ENCODE assay signal across 17 cellular contexts in genomic region chr5:169746147-169746694, GRCh38.
A peak's percentile ranks its signal among the peaks of the same experiment; 100 is the strongest.
DNase-seq lines count a peak whose midpoint lies in the region; ATAC-seq and TF ChIP-seq lines count a peak whose summit lies in the region.
"Had no signal": no experiment of that assay in that cellular context is flagged by ENCODE, and none has a peak within 500 bp of the region (broad histone marks: within the 10 kb centered on the region; RNA-seq: fewer than 3 reads in every experiment).

No MANE protein-coding gene starts in this region.

- no peak for DNase-seq in activated CD4-positive, alpha-beta T cell treated with anti-CD3 and anti-CD28 coated beads, Interleukin-2, amount 10 ng/mL, durations not matched to agents 24 days and 14 days
- DNase-seq in activated CD4-positive, alpha-beta T cell treated with anti-CD3 and anti-CD28 coated beads for 48 hours = no peak
- DNase-seq in smooth muscle cell (lab: John Stamatoyannopoulos, UW; ENCODE audit: unreplicated experiment) (no peak), trophoblast cell (no peak), 8988T (no peak)
- DNase-seq: aorta; effector CD8-positive, alpha-beta T cell; left cardiac atrium; naive thymus-derived CD4-positive, alpha-beta T cell; NCI-H2171; Peyer's patch; right lobe of liver had no signal

- no peak overlapping the region for H3K14ac ChIP-seq in trophoblast cell (ENCODE audit: low read length)

- H4K8ac ChIP-seq in trophoblast cell (ENCODE audit: low read depth, low read length) = no peak overlapping the region

- WGBS in smooth muscle cell (ENCODE audit: low lambda C conversion rate) = 48% methylated on average over 5 of the region's 5 CpGs
- no CpG with 5 or more reads among the region's 5 CpGs for WGBS in trophoblast cell (ENCODE audit: extremely low coverage, insufficient coverage, insufficient read length)

- H2BK120ac ChIP-seq in trophoblast cell (ENCODE audit: insufficient read depth, low read length, poor library complexity) = no peak overlapping the region

- no peak overlapping the region for H2BK5ac ChIP-seq in trophoblast cell (ENCODE audit: low read depth, low read length, poor library complexity)

- H3K27ac ChIP-seq in smooth muscle cell (ENCODE audit: low read depth) = peak overlapping the region; percentile 74
- H3K27ac ChIP-seq in trophoblast cell (ENCODE audit: low read depth, low read length) = no peak overlapping the region
- H3K27ac ChIP-seq: A549, Peyer's patch, right lobe of liver, thoracic aorta had no signal

- peak; percentile 52 for ATAC-seq in HG02642 (IDR thresholded peaks at IDR 0.05; ENCODE audit: poor library complexity, unreplicated experiment)
- peak; percentile 74 for ATAC-seq in activated T-helper 17 cell treated with anti-CD3 and anti-CD28 coated beads, Interleukin-2, amount 50 U/mL, for 72 hours (replicated peaks)
- ATAC-seq in HG02678 (IDR thresholded peaks at IDR 0.05; ENCODE audit: unreplicated experiment) = no peak
- ATAC-seq: A549; naive thymus-derived CD4-positive, alpha-beta T cell; right lobe of liver had no signal

- TF ChIP-seq CTCF in smooth muscle cell (IDR thresholded peaks at IDR 0.05; ENCODE audit: borderline replicate concordance, insufficient read depth, poor library complexity, severe bottlenecking) = no peak

- H3K27me3 ChIP-seq in smooth muscle cell (ENCODE audit: low read depth) (peaks cover 4% of the 10 kb centered on the region), trophoblast cell (ENCODE audit: insufficient read depth, low read length) (no peaks in the 10 kb centered on the region)
- H3K27me3 ChIP-seq: Peyer's patch, right lobe of liver had no signal

- H3F3A ChIP-seq in smooth muscle cell (ENCODE audit: low read depth) = peaks cover 5% of the 10 kb centered on the region

- intact Hi-C loops in activated CD4-positive, alpha-beta T cell treated with anti-CD3 and anti-CD28 coated beads, Interleukin-2, amount 10 ng/mL, durations not matched to agents 24 days and 14 days (cut with micrococcal nuclease) = no loop called here

- H3K4me1 Mint-ChIP-seq in activated CD4-positive, alpha-beta T cell treated with anti-CD3 and anti-CD28 coated beads, Interleukin-2, amount 10 ng/mL, durations not matched to agents 24 days and 14 days = peaks cover 18% of the 10 kb centered on the region
- peaks cover 23% of the 10 kb centered on the region for H3K4me1 Mint-ChIP-seq in activated T-helper 17 cell treated with anti-CD3 and anti-CD28 coated beads, Interleukin-2, amount 50 U/mL, for 72 hours

- H3K9me3 ChIP-seq in smooth muscle cell (replicated peaks; ENCODE audit: low read depth) (no peaks in the 10 kb centered on the region), trophoblast cell (ENCODE audit: insufficient read depth, low read depth, low read length) (no peaks in the 10 kb centered on the region)
- H3K9me3 ChIP-seq: A549, Peyer's patch, right lobe of liver, thoracic aorta had no signal

- H3K27ac Mint-ChIP-seq in activated CD4-positive, alpha-beta T cell treated with anti-CD3 and anti-CD28 coated beads, Interleukin-2, amount 10 ng/mL, durations not matched to agents 24 days and 14 days = peak overlapping the region; percentile 74
- peak overlapping the region; percentile 78 for H3K27ac Mint-ChIP-seq in activated T-helper 17 cell treated with anti-CD3 and anti-CD28 coated beads, Interleukin-2, amount 50 U/mL, for 72 hours

- no peaks in the 10 kb centered on the region for H3K9me3 Mint-ChIP-seq in activated CD4-positive, alpha-beta T cell treated with anti-CD3 and anti-CD28 coated beads, Interleukin-2, amount 10 ng/mL, durations not matched to agents 24 days and 14 days
- H3K9me3 Mint-ChIP-seq in activated T-helper 17 cell treated with anti-CD3 and anti-CD28 coated beads, Interleukin-2, amount 50 U/mL, for 72 hours = no peaks in the 10 kb centered on the region

- H3K79me2 ChIP-seq in smooth muscle cell (ENCODE audit: low read depth) (no peaks in the 10 kb centered on the region), trophoblast cell (ENCODE audit: control insufficient read depth, insufficient read depth, low read length, poor library complexity) (no peaks in the 10 kb centered on the region)

- H3K36me3 ChIP-seq in smooth muscle cell (ENCODE audit: low read depth) = no peaks in the 10 kb centered on the region
- no peaks in the 10 kb centered on the region for H3K36me3 ChIP-seq in trophoblast cell (ENCODE audit: control insufficient read depth in 1 of 2, insufficient read depth in 2 of 2, low read length in 2 of 2)
- H3K36me3 ChIP-seq: Peyer's patch, right lobe of liver, thoracic aorta had no signal

- H3K4me2 ChIP-seq in smooth muscle cell (peak overlapping the region; percentile 47), trophoblast cell (ENCODE audit: low read length) (no peak overlapping the region)
- H3K4me2 ChIP-seq: A549 had no signal

- H3K4me1 ChIP-seq in smooth muscle cell (ENCODE audit: low read depth) (no peaks in the 10 kb centered on the region), trophoblast cell (ENCODE audit: control insufficient read depth in 1 of 2, insufficient read depth in 2 of 2, low read length in 2 of 2) (no peaks in the 10 kb centered on the region)
- H3K4me1 ChIP-seq: A549, Peyer's patch, right lobe of liver had no signal

- no peak overlapping the region for H4K91ac ChIP-seq in trophoblast cell (ENCODE audit: low read depth, low read length)

- no peak overlapping the region for H4K12ac ChIP-seq in trophoblast cell (ENCODE audit: low read depth, low read length)

- no peaks in the 10 kb centered on the region for H4K20me1 ChIP-seq in smooth muscle cell (ENCODE audit: low read depth)

- H3K9ac ChIP-seq in smooth muscle cell (ENCODE audit: low read depth) (peak overlapping the region; percentile 52), trophoblast cell (ENCODE audit: low read length) (no peak overlapping the region)

- no peaks in the 10 kb centered on the region for H3K79me1 ChIP-seq in trophoblast cell (ENCODE audit: low read length)

- no peak overlapping the region for H3K4me3 Mint-ChIP-seq in activated CD4-positive, alpha-beta T cell treated with anti-CD3 and anti-CD28 coated beads, Interleukin-2, amount 10 ng/mL, durations not matched to agents 24 days and 14 days
- H3K4me3 Mint-ChIP-seq in activated T-helper 17 cell treated with anti-CD3 and anti-CD28 coated beads, Interleukin-2, amount 50 U/mL, for 72 hours = no peak overlapping the region
- H3K4me3 Mint-ChIP-seq: naive thymus-derived CD4-positive, alpha-beta T cell had no signal

- H2AK5ac ChIP-seq in trophoblast cell (ENCODE audit: low read length) = no peak overlapping the region

- H3K4me3 ChIP-seq in smooth muscle cell (no peak overlapping the region), trophoblast cell (ENCODE audit: low read depth, low read length) (no peak overlapping the region)
- H3K4me3 ChIP-seq: A549, Peyer's patch, right lobe of liver, thoracic aorta had no signal

- peaks cover 70% of the 10 kb centered on the region for H3K36me3 Mint-ChIP-seq in activated CD4-positive, alpha-beta T cell treated with anti-CD3 and anti-CD28 coated beads, Interleukin-2, amount 10 ng/mL, durations not matched to agents 24 days and 14 days (ENCODE audit: low read depth)
- peaks cover 99% of the 10 kb centered on the region for H3K36me3 Mint-ChIP-seq in activated T-helper 17 cell treated with anti-CD3 and anti-CD28 coated beads, Interleukin-2, amount 50 U/mL, for 72 hours (ENCODE audit: low read depth)

- no peak overlapping the region for H2AFZ ChIP-seq in smooth muscle cell (ENCODE audit: low read depth)
- no peak overlapping the region for H2AFZ ChIP-seq in trophoblast cell (ENCODE audit: insufficient read depth, low read length, poor library complexity)

- H3K4ac ChIP-seq in trophoblast cell (ENCODE audit: low read depth, low read length) = no peak overlapping the region

- no peak overlapping the region for H3K23ac ChIP-seq in trophoblast cell (ENCODE audit: low read length)

- H3K18ac ChIP-seq in trophoblast cell (ENCODE audit: low read length) = no peak overlapping the region

- H2BK12ac ChIP-seq in trophoblast cell (ENCODE audit: low read length) = no peak overlapping the region

- no peaks in the 10 kb centered on the region for H3K27me3 Mint-ChIP-seq in activated CD4-positive, alpha-beta T cell treated with anti-CD3 and anti-CD28 coated beads, Interleukin-2, amount 10 ng/mL, durations not matched to agents 24 days and 14 days
- no peaks in the 10 kb centered on the region for H3K27me3 Mint-ChIP-seq in activated T-helper 17 cell treated with anti-CD3 and anti-CD28 coated beads, Interleukin-2, amount 50 U/mL, for 72 hours
- H3K27me3 Mint-ChIP-seq: naive thymus-derived CD4-positive, alpha-beta T cell had no signal
